9 cellular contexts compared by ENCODE assay signal in the genomic region with DNA sequence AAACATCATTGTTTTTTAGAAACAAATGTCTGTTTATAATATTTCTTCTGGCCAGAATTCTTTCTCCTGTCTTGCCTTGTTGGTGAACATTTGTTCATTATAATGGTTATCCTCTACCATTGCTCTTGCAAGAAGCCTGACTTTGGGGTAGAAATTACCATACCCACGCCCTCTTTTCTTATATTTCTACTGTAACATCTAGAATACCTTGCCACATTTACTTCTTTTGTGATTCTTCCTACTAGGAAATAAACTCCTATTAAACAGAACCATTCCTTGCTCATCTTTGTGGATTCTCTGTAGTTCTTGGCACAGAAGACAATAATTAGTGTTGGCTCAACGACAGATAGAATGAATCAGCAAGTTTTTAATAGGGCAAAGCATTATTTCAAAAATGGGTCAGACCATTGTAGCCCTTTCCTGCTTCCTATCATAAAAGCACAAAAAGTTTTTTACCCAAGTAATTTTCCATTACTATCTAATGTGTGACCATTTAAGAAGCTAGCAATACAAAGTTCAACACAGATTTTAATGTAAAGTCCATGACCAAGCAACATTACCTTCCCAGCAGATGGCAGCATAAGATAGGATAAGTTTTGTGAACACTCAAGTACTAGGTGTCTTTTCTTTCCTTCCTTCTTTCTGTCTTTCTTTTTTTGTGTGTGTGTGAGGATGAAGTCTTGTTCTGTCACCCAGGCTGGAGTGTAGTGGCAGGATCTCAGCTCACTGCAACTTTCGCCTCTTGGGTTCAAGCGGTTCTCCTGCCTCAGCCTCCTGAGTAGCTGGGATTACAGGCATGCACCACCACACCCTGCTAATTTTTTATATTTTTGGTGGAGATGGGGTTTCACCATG.
DNase-seq lines count a peak whose midpoint lies in the region; ATAC-seq and TF ChIP-seq lines count a peak whose summit lies in the region.
"Had no signal": no experiment of that assay in that cellular context is flagged by ENCODE, and none has a peak within 500 bp of the region (broad histone marks: within the 10 kb centered on the region; RNA-seq: fewer than 3 reads in every experiment).

No MANE protein-coding gene starts in this region.

- H3K36me3 Mint-ChIP-seq in osteocyte (ENCODE audit: unreplicated experiment), result peaks cover 5% of the 10 kb centered on the region
- H3K36me3 Mint-ChIP-seq in stimulated activated memory B cell treated with anti-CD40 and anti-IgM and Interleukin-4, amounts not matched to agents 10 μg/mL and 1 μg/mL and 100 μg/mL, for 72 hours, result no peaks in the 10 kb centered on the region
- H3K36me3 Mint-ChIP-seq: activated naive CD4-positive, alpha-beta T cell treated with anti-CD3 and anti-CD28 coated beads, Interleukin-2, amount 50 U/mL, for 24 hours had no signal

- H3K27ac Mint-ChIP-seq in osteocyte (ENCODE audit: unreplicated experiment), result peak overlapping the region; percentile 93
- H3K27ac Mint-ChIP-seq in stimulated activated memory B cell treated with anti-CD40 and anti-IgM and Interleukin-4, amounts not matched to agents 10 μg/mL and 1 μg/mL and 100 μg/mL, for 72 hours, result no peak overlapping the region
- H3K27ac Mint-ChIP-seq: activated naive CD4-positive, alpha-beta T cell treated with anti-CD3 and anti-CD28 coated beads, Interleukin-2, amount 50 U/mL, for 24 hours had no signal

- no peak overlapping the region for H3K4me3 ChIP-seq in HFF-Myc (replicated peaks; ENCODE audit: low read depth, low read length)

- ATAC-seq in stimulated activated memory B cell treated with anti-CD40 and anti-IgM and Interleukin-4, amounts not matched to agents 10 μg/mL and 1 μg/mL and 100 μg/mL, for 72 hours, result no peak

- H3K4me3 Mint-ChIP-seq in osteocyte (ENCODE audit: unreplicated experiment), result no peak overlapping the region
- no peak overlapping the region for H3K4me3 Mint-ChIP-seq in stimulated activated memory B cell treated with anti-CD40 and anti-IgM and Interleukin-4, amounts not matched to agents 10 μg/mL and 1 μg/mL and 100 μg/mL, for 72 hours
- H3K4me3 Mint-ChIP-seq: activated naive CD4-positive, alpha-beta T cell treated with anti-CD3 and anti-CD28 coated beads, Interleukin-2, amount 50 U/mL, for 24 hours had no signal

- TF ChIP-seq CTCF in HFF-Myc (IDR thresholded peaks at IDR 0.05; ENCODE audit: low read depth, low read length, missing control alignments) (peak; percentile 39), osteocyte (IDR thresholded peaks at IDR 0.05) (peak; percentile 79)

- H3K4me1 Mint-ChIP-seq in osteocyte (ENCODE audit: unreplicated experiment), result peaks cover 29% of the 10 kb centered on the region
- no peaks in the 10 kb centered on the region for H3K4me1 Mint-ChIP-seq in stimulated activated memory B cell treated with anti-CD40 and anti-IgM and Interleukin-4, amounts not matched to agents 10 μg/mL and 1 μg/mL and 100 μg/mL, for 72 hours
- H3K4me1 Mint-ChIP-seq: activated naive CD4-positive, alpha-beta T cell treated with anti-CD3 and anti-CD28 coated beads, Interleukin-2, amount 50 U/mL, for 24 hours had no signal

- H3K9me3 Mint-ChIP-seq in osteocyte (ENCODE audit: unreplicated experiment), result no peaks in the 10 kb centered on the region
- no peaks in the 10 kb centered on the region for H3K9me3 Mint-ChIP-seq in stimulated activated memory B cell treated with anti-CD40 and anti-IgM and Interleukin-4, amounts not matched to agents 10 μg/mL and 1 μg/mL and 100 μg/mL, for 72 hours
- H3K9me3 Mint-ChIP-seq: activated naive CD4-positive, alpha-beta T cell treated with anti-CD3 and anti-CD28 coated beads, Interleukin-2, amount 50 U/mL, for 24 hours had no signal

- peak; percentile 76 for DNase-seq in GM04504 (ENCODE audit: low read depth)
- DNase-seq in HFF-Myc (ENCODE audit: extremely low read depth, low read depth), result peak; percentile 91
- peak; percentile 73 to 94 (median 85) for DNase-seq in NCI-H1417 (lab: John Stamatoyannopoulos, UW)
- peak; percentile 80 for DNase-seq in SK-N-DZ (ENCODE audit: low spot score)
- peak; percentile 96 for DNase-seq in fibroblast of peridontal ligament (ENCODE audit: extremely low read depth)
- no peak for DNase-seq in osteocyte (ENCODE audit: extremely low spot score, unreplicated experiment)
- no peak for DNase-seq in OCI-M2 (lab: John Stamatoyannopoulos, UW; ENCODE audit: unreplicated experiment)

- H3K27me3 Mint-ChIP-seq in osteocyte (ENCODE audit: unreplicated experiment), result no peaks in the 10 kb centered on the region
- no peaks in the 10 kb centered on the region for H3K27me3 Mint-ChIP-seq in stimulated activated memory B cell treated with anti-CD40 and anti-IgM and Interleukin-4, amounts not matched to agents 10 μg/mL and 1 μg/mL and 100 μg/mL, for 72 hours
- H3K27me3 Mint-ChIP-seq: activated naive CD4-positive, alpha-beta T cell treated with anti-CD3 and anti-CD28 coated beads, Interleukin-2, amount 50 U/mL, for 24 hours had no signal

Comparison
In these comparisons a context has a peak if more than half of its experiments do, and no peak if none do; other contexts are left out.
1. DNase-seq: peak in GM04504 (single experiment), HFF-Myc (single experiment), NCI-H1417 (3 of 3), SK-N-DZ (single experiment) and fibroblast of peridontal ligament (single experiment); none in osteocyte (single experiment) and OCI-M2 (single experiment).